In the genomic region with DNA sequence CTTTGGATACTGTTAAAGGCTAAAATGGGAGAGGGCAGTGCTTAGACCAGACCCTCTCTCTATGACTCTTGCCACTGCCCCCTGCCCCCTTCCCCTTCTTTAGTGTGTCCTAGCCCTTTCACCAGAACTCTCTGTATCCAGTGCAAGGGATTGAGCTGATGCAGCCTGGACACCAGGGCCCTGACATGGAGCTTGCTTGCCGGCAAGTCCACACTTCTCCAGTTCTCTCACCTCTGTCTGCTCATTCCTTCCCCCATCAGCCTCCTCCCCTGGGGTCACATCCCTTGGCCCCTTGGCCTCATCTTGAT, we compare ENCODE assay signal across 20 cellular contexts. TPM values are rescaled to one million over a fixed set of nuclear protein-coding genes. Genes with fewer than 3 reads are reported as not detected.
"Had no signal": no experiment of that assay in that cellular context is flagged by ENCODE, and none has a peak within 500 bp of the region (broad histone marks: within the 10 kb centered on the region; RNA-seq: fewer than 3 reads in every experiment).

No MANE protein-coding gene starts in this region.

- H3K36me3 Mint-ChIP-seq: naive thymus-derived CD4-positive, alpha-beta T cell; T-cell had no signal

- DNase-seq: activated CD4-positive, alpha-beta T cell treated with anti-CD3 and anti-CD28 coated beads, Interleukin-2, amount 50 U/mL, for 1 hour; activated naive CD8-positive, alpha-beta T cell treated with anti-CD3 and anti-CD28 coated beads, Interleukin-2, amount 50 U/mL, for 24 hours; kidney; left lung; mucosa of descending colon; naive thymus-derived CD4-positive, alpha-beta T cell; small intestine; stimulated activated CD4-positive, alpha-beta T cell treated with anti-CD3 and anti-CD28 coated beads, Interleukin-4, amount 100 ng/mL, for 4 hours; stimulated activated CD8-positive, alpha-beta memory T cell treated with anti-CD3 and anti-CD28 coated beads, Interleukin-4, amount 100 ng/mL, for 48 hours; stimulated activated naive CD4-positive, alpha-beta T cell treated with Interleukin-2 at 50 U/mL for 16 hours; substantia nigra; T-cell; T1000; upper lobe of left lung had no signal

- H3K4me3 Mint-ChIP-seq: activated naive CD8-positive, alpha-beta T cell treated with anti-CD3 and anti-CD28 coated beads, Interleukin-2, amount 50 U/mL, for 24 hours; activated T-helper 1 cell treated with anti-CD3 and anti-CD28 coated beads, Interleukin-12 subunit alpha, Interleukin-12 subunit beta, Interleukin-2, Interleukin-4 antibody, amounts not matched to agents 30 ng/mL and 10 ng/mL and 1 ng/mL, durations not matched to agents 14 hours and 24 hours and 36 hours had no signal

- H3K36me3 ChIP-seq: breast epithelium, left lung, upper lobe of left lung had no signal

- ATAC-seq: activated CD4-positive, CD25-positive, alpha-beta regulatory T cell treated with anti-CD3 and anti-CD28 coated beads, Interleukin-2, amount 50 U/mL, for 24 hours; activated naive CD8-positive, alpha-beta T cell treated with anti-CD3 and anti-CD28 coated beads, Interleukin-2, amount 50 U/mL, for 24 hours; left lung; mucosa of descending colon; naive thymus-derived CD4-positive, alpha-beta T cell; T-cell had no signal

- H3K9me3 Mint-ChIP-seq: activated naive CD8-positive, alpha-beta T cell treated with anti-CD3 and anti-CD28 coated beads, Interleukin-2, amount 50 U/mL, for 24 hours; activated T-helper 1 cell treated with anti-CD3 and anti-CD28 coated beads, Interleukin-12 subunit alpha, Interleukin-12 subunit beta, Interleukin-2, Interleukin-4 antibody, amounts not matched to agents 30 ng/mL and 10 ng/mL and 1 ng/mL, durations not matched to agents 14 hours and 24 hours and 36 hours; naive thymus-derived CD4-positive, alpha-beta T cell; T-cell had no signal

- H3K27ac Mint-ChIP-seq: activated naive CD8-positive, alpha-beta T cell treated with anti-CD3 and anti-CD28 coated beads, Interleukin-2, amount 50 U/mL, for 24 hours; activated T-helper 1 cell treated with anti-CD3 and anti-CD28 coated beads, Interleukin-12 subunit alpha, Interleukin-12 subunit beta, Interleukin-2, Interleukin-4 antibody, amounts not matched to agents 30 ng/mL and 10 ng/mL and 1 ng/mL, durations not matched to agents 14 hours and 24 hours and 36 hours; T-cell had no signal

- H3K9me3 ChIP-seq: breast epithelium, left lung, mucosa of descending colon, upper lobe of left lung had no signal

- H3K27ac ChIP-seq: hepatocyte, left lung, upper lobe of left lung had no signal

- H3K4me1 ChIP-seq: breast epithelium had no signal

- H3K4me3 ChIP-seq: breast epithelium, hepatocyte, left lung, mucosa of descending colon, upper lobe of left lung had no signal

RNA-seq across cellular contexts. Expression of a gene that starts 1.5 kb away (rescaled TPM):
- total RNA-seq: activated T-helper 1 cell treated with anti-CD3 and anti-CD28 coated beads, Interleukin-12 subunit alpha, Interleukin-12 subunit beta, Interleukin-2, Interleukin-4 antibody, amounts not matched to agents 30 ng/mL and 10 ng/mL and 1 ng/mL, durations not matched to agents 14 hours and 24 hours and 36 hours; left lung had no signal
- polyA plus RNA-seq: aorta had no signal

RNA-seq across cellular contexts. Expression of a gene that starts 22.6 kb away (rescaled TPM):
- total RNA-seq: aorta had no signal
- polyA plus RNA-seq: aorta had no signal

RNA-seq across cellular contexts. Expression of a gene that starts 26.5 kb away (rescaled TPM):
- total RNA-seq: activated CD8-positive, alpha-beta memory T cell treated with anti-CD3 and anti-CD28 coated beads for 36 hours; activated T-helper 1 cell treated with anti-CD3 and anti-CD28 coated beads, Interleukin-12 subunit alpha, Interleukin-12 subunit beta, Interleukin-2, Interleukin-4 antibody, amounts not matched to agents 30 ng/mL and 10 ng/mL and 1 ng/mL, durations not matched to agents 14 hours and 24 hours and 36 hours; breast epithelium; hepatocyte; kidney; left lung; mucosa of descending colon; naive thymus-derived CD4-positive, alpha-beta T cell; T-cell; upper lobe of left lung had no signal
- polyA plus RNA-seq: naive thymus-derived CD4-positive, alpha-beta T cell; small intestine had no signal
